In genomic region chr16:23045025-23045424, GRCh38 we compare ENCODE assay signal across 35 cellular contexts.
"Had no signal": no experiment of that assay in that cellular context is flagged by ENCODE, and none has a peak within 500 bp of the region (broad histone marks: within the 10 kb centered on the region; RNA-seq: fewer than 3 reads in every experiment).

No MANE protein-coding gene starts in this region.

- H3K36me3 ChIP-seq: MG63 had no signal

- H3K4me3 ChIP-seq: MG63 had no signal

- DNase-seq: Karpas-422, Kasumi-1, MG63, MM.1S, MV-4-11, NCI-H1048, NCI-H1092, NCI-H1092 treated with DMSO at 0.1 percent for 48 hours, NCI-H1105, NCI-H1105 treated with DMSO at 0.1 percent for 48 hours, NCI-H1417, NCI-H1417 treated with DMSO at 0.1 percent for 48 hours, NCI-H1436, NCI-H1436 treated with DMSO at 0.1 percent for 48 hours, NCI-H146, NCI-H1694, NCI-H1694 treated with DMSO at 0.1 percent for 48 hours, NCI-H187, NCI-H187 treated with DMSO at 0.1 percent for 48 hours, NCI-H1930, NCI-H2029, NCI-H2029 treated with DMSO at 0.1 percent for 48 hours, NCI-H2081, NCI-H2081 treated with DMSO at 0.1 percent for 48 hours, NCI-H2107, NCI-H2171, NCI-H2171 treated with DMSO at 0.1 percent for 48 hours, NCI-H2227 treated with DMSO at 0.1 percent for 48 hours, NCI-H226, NCI-H345, NCI-H446, NCI-H446 treated with DMSO at 0.1 percent for 48 hours, NCI-H510A, NCI-H510A treated with DMSO at 0.1 percent for 48 hours, NCI-H524 had no signal
